ENCODE assay signal across 20 cellular contexts in the genomic region with DNA sequence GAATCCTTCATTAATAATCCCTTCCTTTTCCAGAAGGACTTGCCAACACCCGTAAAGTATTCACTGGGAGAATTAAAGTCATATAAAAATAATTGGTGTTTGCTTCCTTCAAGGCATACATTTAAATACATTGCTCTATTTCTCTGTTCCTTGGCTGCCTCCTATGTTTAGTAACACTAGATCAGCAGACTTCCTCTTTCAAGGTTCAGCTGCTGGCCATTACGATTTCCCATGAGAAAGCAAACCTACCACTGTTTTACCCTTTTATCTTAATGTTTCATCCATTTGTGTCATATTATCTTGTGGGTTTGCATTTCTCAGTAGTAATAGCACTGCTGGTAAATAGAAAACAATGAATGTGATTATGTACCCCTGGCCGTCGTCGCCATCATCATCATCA.
DNase-seq lines count a peak whose midpoint lies in the region; ATAC-seq, FAIRE-seq and TF ChIP-seq lines count a peak whose summit lies in the region.
"Had no signal": no experiment of that assay in that cellular context is flagged by ENCODE, and none has a peak within 500 bp of the region (broad histone marks: within the 10 kb centered on the region; RNA-seq: fewer than 3 reads in every experiment).

No MANE protein-coding gene starts in this region.

- no peak for FAIRE-seq in GM12891 (lab: Jason Lieb, UNC)
- FAIRE-seq: D721Med had no signal

- H3K36me3 Mint-ChIP-seq in glutamatergic neuron (ENCODE audit: unreplicated experiment): no peaks in the 10 kb centered on the region

- no peaks in the 10 kb centered on the region for H3K9me3 Mint-ChIP-seq in glutamatergic neuron (ENCODE audit: unreplicated experiment)
- H3K9me3 Mint-ChIP-seq: activated T-cell treated with anti-CD3 and anti-CD28 coated beads, Interleukin-2, amount 50 U/mL, for 24 hours had no signal

- DNase-seq in GM12891 (ENCODE audit: insufficient read length, low spot score) (no peak), MV-4-11 (lab: John Stamatoyannopoulos, UW) (peak; percentile 43), amniotic epithelial cell (ENCODE audit: low read depth) (peak; percentile 20), glutamatergic neuron (no peak)
- DNase-seq: activated CD4-positive, alpha-beta memory T cell treated with anti-CD3 and anti-CD28 coated beads for 36 hours; activated naive CD4-positive, alpha-beta T cell treated with anti-CD3 and anti-CD28 coated beads, Interleukin-2, amount 50 U/mL, for 16 hours; activated T-cell treated with anti-CD3 and anti-CD28 coated beads, Interleukin-2, amount 50 U/mL, for 24 hours; BE2C; cortex of kidney; GDM1; left ventricle myocardium superior; mucosa of descending colon; NCI-H2081; NCI-H748 treated with DMSO at 0.1 percent for 48 hours; Peyer's patch; substantia nigra had no signal

- no peak for TF ChIP-seq POLR2A in GM12891 (IDR thresholded peaks at IDR 0.05; ENCODE audit: low read depth, low read length)

- H3K27ac Mint-ChIP-seq in glutamatergic neuron (ENCODE audit: unreplicated experiment): peak overlapping the region; percentile 62
- H3K27ac Mint-ChIP-seq: activated CD4-positive, alpha-beta memory T cell treated with anti-CD3 and anti-CD28 coated beads for 36 hours; activated T-cell treated with anti-CD3 and anti-CD28 coated beads, Interleukin-2, amount 50 U/mL, for 24 hours had no signal

- ATAC-seq in GM19455 (IDR thresholded peaks at IDR 0.05; ENCODE audit: unreplicated experiment) (no peak), GM21529 (IDR thresholded peaks at IDR 0.05; ENCODE audit: unreplicated experiment) (no peak)
- no peak for ATAC-seq in activated CD4-positive, CD25-positive, alpha-beta regulatory T cell treated with anti-CD3 and anti-CD28 coated beads, Interleukin-2, amount 50 U/mL, for 24 hours
- ATAC-seq: left ventricle myocardium superior, mucosa of descending colon had no signal

- peaks cover 2% of the 10 kb centered on the region for H3K27me3 Mint-ChIP-seq in glutamatergic neuron (ENCODE audit: unreplicated experiment)
- H3K27me3 Mint-ChIP-seq: activated CD4-positive, alpha-beta memory T cell treated with anti-CD3 and anti-CD28 coated beads for 36 hours; activated T-cell treated with anti-CD3 and anti-CD28 coated beads, Interleukin-2, amount 50 U/mL, for 24 hours had no signal

- TF ChIP-seq CTCF in glutamatergic neuron (IDR thresholded peaks at IDR 0.05; ENCODE audit: partially characterized antibody, unreplicated experiment): no peak

- no peak overlapping the region for H3K4me3 Mint-ChIP-seq in glutamatergic neuron (ENCODE audit: unreplicated experiment)
- H3K4me3 Mint-ChIP-seq: activated CD4-positive, alpha-beta memory T cell treated with anti-CD3 and anti-CD28 coated beads for 36 hours; activated T-cell treated with anti-CD3 and anti-CD28 coated beads, Interleukin-2, amount 50 U/mL, for 24 hours had no signal

- H3K4me1 Mint-ChIP-seq in glutamatergic neuron (ENCODE audit: low read depth, unreplicated experiment): peaks cover 10% of the 10 kb centered on the region

TF ChIP-seq in GM12891, 5 proteins besides CTCF, POLR2A, EP300 and RAD21:
- peak; percentile 71 for TF ChIP-seq SPI1 (IDR thresholded peaks at IDR 0.05; ENCODE audit: low read depth, low read length)
- no peak for TF ChIP-seq TAF1 (IDR thresholded peaks at IDR 0.05; ENCODE audit: low read depth, low read length)
- TF ChIP-seq POU2F2 (IDR thresholded peaks at IDR 0.05; ENCODE audit: low read depth, low read length): no peak
TF ChIP-seq in GM12891: peak in this region for 1.

Comparison
In these comparisons a context has a peak if more than half of its experiments do, and no peak if none do; other contexts are left out.
1. DNase-seq: peak in MV-4-11 (single experiment) and amniotic epithelial cell (single experiment); none in GM12891 (single experiment) and glutamatergic neuron (single experiment).